In genomic region chr17:44123356-44124117, GRCh38 we compare ENCODE assay signal across 1 cellular context.
TF ChIP-seq lines count a peak whose summit lies in the region.

HDAC5 (minus strand) TSS chr17:44123641; CDS start chr17:44117515, 6,126 bp downstream.

TF ChIP-seq in GM12878, 131 proteins besides CTCF, POLR2A, EP300 and RAD21 (continued from another document and continues in another):
- TF ChIP-seq REST (IDR thresholded peaks at IDR 0.05; ENCODE audit: low read depth, low read length) (no peak), ZBTB40 (IDR thresholded peaks at IDR 0.05; ENCODE audit: borderline replicate concordance) (no peak; the same call in 1 of the 2 replicates), NR2C1 (IDR thresholded peaks at IDR 0.05) (0 out of 2 replicates have a peak, but pooled peaks have one; percentile 34), IRF3 (IDR thresholded peaks at IDR 0.05) (0 out of 2 replicates have a peak, but pooled peaks have one; percentile 19), BRCA1 (IDR thresholded peaks at IDR 0.05; ENCODE audit: low read depth, low read length) (no peak), CHD4 (IDR thresholded peaks at IDR 0.05) (no peak), CBFB (IDR thresholded peaks at IDR 0.05; ENCODE audit: low read depth) (peak; percentile 46; the same call in 1 of the 2 replicates), TCF12 (IDR thresholded peaks at IDR 0.05; ENCODE audit: low read depth, low read length) (0 out of 2 replicates have a peak, but pooled peaks have one; percentile 3), NRF1 (conservative IDR thresholded peaks at IDR 0.05; ENCODE audit: low read depth, low read length) (no peak), HCFC1 (IDR thresholded peaks at IDR 0.05; ENCODE audit: low read length) (no peak), CHD2 (IDR thresholded peaks at IDR 0.05; ENCODE audit: borderline replicate concordance, low read depth, low read length) (peak; percentile 24; the same call in 1 of the 2 replicates), KDM1A (IDR thresholded peaks at IDR 0.05; ENCODE audit: borderline replicate concordance) (no peak), MEF2B (IDR thresholded peaks at IDR 0.05; ENCODE audit: partially characterized antibody, poor library complexity, severe bottlenecking) (peak; percentile 68), RELB (IDR thresholded peaks at IDR 0.05; ENCODE audit: low read depth) (peak; percentile 97), E4F1 (IDR thresholded peaks at IDR 0.05; ENCODE audit: borderline replicate concordance, partially characterized antibody) (peak; percentile 63), MAX (IDR thresholded peaks at IDR 0.05; ENCODE audit: low read depth, low read length) (peak; percentile 63), CEBPZ (IDR thresholded peaks at IDR 0.05; ENCODE audit: low read depth, low read length) (no peak), RB1 (IDR thresholded peaks at IDR 0.05; ENCODE audit: borderline replicate concordance) (peak; percentile 75), YBX1 (IDR thresholded peaks at IDR 0.05) (no peak), EED (IDR thresholded peaks at IDR 0.05; ENCODE audit: low read depth) (peak; percentile 63; the same call in 1 of the 2 replicates), NFIC (IDR thresholded peaks at IDR 0.05; ENCODE audit: low read depth, low read length) (no peak), GABPA (IDR thresholded peaks at IDR 0.05; ENCODE audit: low read depth) (no peak), SUZ12 (IDR thresholded peaks at IDR 0.05; ENCODE audit: unreplicated experiment) (no peak), BMI1 (IDR thresholded peaks at IDR 0.05; ENCODE audit: borderline replicate concordance) (no peak), ZNF207 (IDR thresholded peaks at IDR 0.05; ENCODE audit: borderline replicate concordance) (0 out of 2 replicates have a peak, but pooled peaks have one; percentile 62), DPF2 (IDR thresholded peaks at IDR 0.05) (peak; percentile 73), RAD51 (IDR thresholded peaks at IDR 0.05) (peak; percentile 83), ATF7 (IDR thresholded peaks at IDR 0.05; ENCODE audit: low read depth) (peak; percentile 58), CREM (IDR thresholded peaks at IDR 0.05; ENCODE audit: low read depth) (peak; percentile 65), RCOR1 (conservative IDR thresholded peaks at IDR 0.05; ENCODE audit: low read depth, low read length) (0 out of 2 replicates have a peak, but pooled peaks have one; percentile 17), E2F4 (IDR thresholded peaks at IDR 0.05; ENCODE audit: low read depth, low read length) (no peak), BCLAF1 (IDR thresholded peaks at IDR 0.05) (no peak), NKRF (conservative IDR thresholded peaks at IDR 0.05) (peak; percentile 76)
